Comparison of ENCODE assay signal across 1 cellular context in genomic region chr1:111476761-111477309, GRCh38.
A peak's percentile ranks its signal among the peaks of the same experiment; 100 is the strongest.
TF ChIP-seq lines count a peak whose summit lies in the region.

No MANE protein-coding gene starts in this region.

TF ChIP-seq in GM12878, 131 proteins besides CTCF, POLR2A, EP300 and RAD21 (continued from another document and continues in another):
- TF ChIP-seq ZBTB4 (CRISPR knock-in tag; IDR thresholded peaks at IDR 0.05) (no peak), POLR2AphosphoS5 (IDR thresholded peaks at IDR 0.05; ENCODE audit: low read length) (no peak), E2F8 (IDR thresholded peaks at IDR 0.05; ENCODE audit: low read depth, partially characterized antibody) (no peak), PAX8 (IDR thresholded peaks at IDR 0.05) (no peak), MXI1 (IDR thresholded peaks at IDR 0.05; ENCODE audit: low read depth, low read length) (no peak; the same call in 1 of the 2 replicates), SREBF2 (IDR thresholded peaks at IDR 0.05; ENCODE audit: low read length) (no peak), ZNF274 (IDR thresholded peaks at IDR 0.05; ENCODE audit: insufficient read depth, insufficient read length) (no peak), ZNF622 (IDR thresholded peaks at IDR 0.05) (no peak), HDGF (IDR thresholded peaks at IDR 0.05) (peak; percentile 54; the same call in 1 of the 2 replicates), ATF7 (IDR thresholded peaks at IDR 0.05; ENCODE audit: low read depth) (peak; percentile 46; the same call in 1 of the 2 replicates), NKRF (conservative IDR thresholded peaks at IDR 0.05) (0 out of 2 replicates have a peak, but pooled peaks have one; percentile 46), ZNF24 (IDR thresholded peaks at IDR 0.05) (no peak), BACH1 (IDR thresholded peaks at IDR 0.05; ENCODE audit: borderline replicate concordance) (no peak), KAT2A (conservative IDR thresholded peaks at IDR 0.05; ENCODE audit: control insufficient read depth, low read depth, low read length) (no peak), REST (IDR thresholded peaks at IDR 0.05; ENCODE audit: low read depth, low read length) (no peak), ZSCAN29 (IDR thresholded peaks at IDR 0.05) (no peak), KDM1A (IDR thresholded peaks at IDR 0.05; ENCODE audit: borderline replicate concordance) (no peak), RFX5 (IDR thresholded peaks at IDR 0.05; ENCODE audit: low read depth, low read length) (no peak), NFIC (IDR thresholded peaks at IDR 0.05; ENCODE audit: low read depth, low read length) (peak; percentile 91), CHD2 (IDR thresholded peaks at IDR 0.05; ENCODE audit: borderline replicate concordance, low read depth, low read length) (no peak), MEF2B (IDR thresholded peaks at IDR 0.05; ENCODE audit: partially characterized antibody, poor library complexity, severe bottlenecking) (peak; percentile 54), MYB (IDR thresholded peaks at IDR 0.05; ENCODE audit: borderline replicate concordance, low read depth, low read length) (no peak), SP1 (IDR thresholded peaks at IDR 0.05; ENCODE audit: low read depth, low read length) (peak; percentile 62), ZBTB40 (IDR thresholded peaks at IDR 0.05; ENCODE audit: borderline replicate concordance) (no peak), CEBPZ (IDR thresholded peaks at IDR 0.05; ENCODE audit: low read depth, low read length) (no peak), GABPA (IDR thresholded peaks at IDR 0.05; ENCODE audit: low read depth) (0 out of 2 replicates have a peak, but pooled peaks have one; percentile 9), ZZZ3 (IDR thresholded peaks at IDR 0.05; ENCODE audit: control insufficient read depth, insufficient read length, low read depth) (no peak), IRF4 (IDR thresholded peaks at IDR 0.05; ENCODE audit: low read depth, low read length) (peak; percentile 56; the same call in 1 of the 2 replicates), TCF3 (IDR thresholded peaks at IDR 0.05; ENCODE audit: borderline replicate concordance, insufficient read depth, low read depth, low read length) (no peak), ZNF384 (IDR thresholded peaks at IDR 0.05; ENCODE audit: borderline replicate concordance, low read depth, low read length) (no peak), ASH2L (IDR thresholded peaks at IDR 0.05; ENCODE audit: borderline replicate concordance, low read depth) (peak; percentile 98), ELK1 (IDR thresholded peaks at IDR 0.05; ENCODE audit: low read depth, low read length) (no peak), MTA3 (IDR thresholded peaks at IDR 0.05; ENCODE audit: borderline replicate concordance, low read length) (peak; percentile 91; the same call in 1 of the 2 replicates), NR2F1 (conservative IDR thresholded peaks at IDR 0.05) (peak; percentile 85), SKIL (IDR thresholded peaks at IDR 0.05; ENCODE audit: low read depth, poor library complexity, severe bottlenecking) (no peak), NR2C1 (IDR thresholded peaks at IDR 0.05) (no peak)
